1 cellular context compared by ENCODE assay signal in the genomic region with DNA sequence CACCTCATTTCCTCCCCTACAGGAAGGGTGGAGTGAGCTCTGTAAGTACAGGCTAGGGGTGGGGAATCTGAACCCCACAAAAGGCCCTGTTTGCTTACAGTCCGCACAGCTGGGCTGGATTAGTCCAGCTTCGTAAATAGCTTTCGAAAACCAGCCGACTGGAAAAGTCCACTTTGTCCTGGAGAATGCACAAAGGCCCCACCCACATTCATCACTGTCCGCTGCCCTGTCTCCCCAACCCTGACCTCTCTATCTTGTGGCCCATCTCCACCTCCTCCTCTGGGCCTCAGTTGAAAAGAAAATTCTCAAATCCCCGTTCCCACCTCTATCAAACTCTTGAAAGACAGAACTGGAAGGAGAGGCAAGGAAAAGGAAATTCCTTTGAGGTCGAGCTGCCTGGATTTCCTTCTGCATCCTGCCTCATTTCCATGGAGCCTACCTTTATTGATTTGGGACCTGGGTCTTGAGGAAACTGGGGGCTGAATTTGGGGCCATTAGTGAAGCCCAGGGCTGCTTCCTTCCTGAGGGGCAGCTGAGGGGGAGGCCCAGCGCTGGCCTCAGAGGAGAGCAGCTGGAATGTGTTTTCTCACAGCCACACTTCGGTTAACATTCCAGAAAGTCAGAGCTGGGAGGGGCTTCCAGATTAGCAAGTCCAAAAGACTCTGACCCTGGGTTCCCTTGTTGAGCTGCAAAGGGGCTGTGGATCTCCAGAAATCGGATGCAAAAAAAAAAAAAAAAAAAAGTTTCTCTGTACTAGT.
TF ChIP-seq lines count a peak whose summit lies in the region.

No MANE protein-coding gene starts in this region.

TF ChIP-seq in HepG2, 621 proteins besides CTCF, POLR2A, EP300 and RAD21 (continued from another document and continues in another):
- TF ChIP-seq, protein P1, sequence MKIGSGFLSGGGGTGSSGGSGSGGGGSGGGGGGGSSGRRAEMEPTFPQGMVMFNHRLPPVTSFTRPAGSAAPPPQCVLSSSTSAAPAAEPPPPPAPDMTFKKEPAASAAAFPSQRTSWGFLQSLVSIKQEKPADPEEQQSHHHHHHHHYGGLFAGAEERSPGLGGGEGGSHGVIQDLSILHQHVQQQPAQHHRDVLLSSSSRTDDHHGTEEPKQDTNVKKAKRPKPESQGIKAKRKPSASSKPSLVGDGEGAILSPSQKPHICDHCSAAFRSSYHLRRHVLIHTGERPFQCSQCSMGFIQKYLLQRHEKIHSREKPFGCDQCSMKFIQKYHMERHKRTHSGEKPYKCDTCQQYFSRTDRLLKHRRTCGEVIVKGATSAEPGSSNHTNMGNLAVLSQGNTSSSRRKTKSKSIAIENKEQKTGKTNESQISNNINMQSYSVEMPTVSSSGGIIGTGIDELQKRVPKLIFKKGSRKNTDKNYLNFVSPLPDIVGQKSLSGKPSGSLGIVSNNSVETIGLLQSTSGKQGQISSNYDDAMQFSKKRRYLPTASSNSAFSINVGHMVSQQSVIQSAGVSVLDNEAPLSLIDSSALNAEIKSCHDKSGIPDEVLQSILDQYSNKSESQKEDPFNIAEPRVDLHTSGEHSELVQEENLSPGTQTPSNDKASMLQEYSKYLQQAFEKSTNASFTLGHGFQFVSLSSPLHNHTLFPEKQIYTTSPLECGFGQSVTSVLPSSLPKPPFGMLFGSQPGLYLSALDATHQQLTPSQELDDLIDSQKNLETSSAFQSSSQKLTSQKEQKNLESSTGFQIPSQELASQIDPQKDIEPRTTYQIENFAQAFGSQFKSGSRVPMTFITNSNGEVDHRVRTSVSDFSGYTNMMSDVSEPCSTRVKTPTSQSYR (CRISPR knock-in tag; IDR thresholded peaks at IDR 0.05; ENCODE audit: borderline replicate concordance), result 0 out of 2 replicates have a peak, but pooled peaks have one; percentile 13
- TF ChIP-seq, protein P2, sequence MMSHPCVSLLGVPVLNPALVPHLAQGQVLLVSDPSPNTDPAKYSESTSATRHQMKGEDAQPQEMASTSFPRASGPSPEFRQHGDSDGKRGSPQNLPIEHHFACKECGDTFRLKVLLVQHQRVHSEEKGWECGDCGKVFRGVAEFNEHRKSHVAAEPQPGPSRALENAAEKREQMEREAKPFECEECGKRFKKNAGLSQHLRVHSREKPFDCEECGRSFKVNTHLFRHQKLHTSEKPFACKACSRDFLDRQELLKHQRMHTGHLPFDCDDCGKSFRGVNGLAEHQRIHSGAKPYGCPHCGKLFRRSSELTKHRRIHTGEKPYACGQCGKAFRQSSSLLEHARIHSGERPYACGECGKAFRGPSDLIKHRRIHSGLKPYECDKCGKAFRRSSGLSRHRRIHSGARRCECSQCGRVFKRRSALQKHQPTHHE (CRISPR knock-in tag; IDR thresholded peaks at IDR 0.05; ENCODE audit: borderline replicate concordance), result no peak
- TF ChIP-seq, protein P3, sequence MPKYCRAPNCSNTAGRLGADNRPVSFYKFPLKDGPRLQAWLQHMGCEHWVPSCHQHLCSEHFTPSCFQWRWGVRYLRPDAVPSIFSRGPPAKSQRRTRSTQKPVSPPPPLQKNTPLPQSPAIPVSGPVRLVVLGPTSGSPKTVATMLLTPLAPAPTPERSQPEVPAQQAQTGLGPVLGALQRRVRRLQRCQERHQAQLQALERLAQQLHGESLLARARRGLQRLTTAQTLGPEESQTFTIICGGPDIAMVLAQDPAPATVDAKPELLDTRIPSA (CRISPR knock-in tag; IDR thresholded peaks at IDR 0.05; ENCODE audit: borderline replicate concordance), result no peak
- TF ChIP-seq ZNF747 (CRISPR knock-in tag; IDR thresholded peaks at IDR 0.05; ENCODE audit: borderline replicate concordance), result peak; percentile 60; the same call in 1 of the 2 replicates
- TF ChIP-seq FOXA1 (IDR thresholded peaks at IDR 0.05), result no peak
- peak; percentile 82 for TF ChIP-seq FOXA1 (CRISPR knock-in tag; IDR thresholded peaks at IDR 0.05)
- peak; percentile 40; the same call in 1 of the 2 replicates for TF ChIP-seq NCOR1 (IDR thresholded peaks at IDR 0.05; ENCODE audit: borderline replicate concordance, low read length)
- TF ChIP-seq, protein P4, sequence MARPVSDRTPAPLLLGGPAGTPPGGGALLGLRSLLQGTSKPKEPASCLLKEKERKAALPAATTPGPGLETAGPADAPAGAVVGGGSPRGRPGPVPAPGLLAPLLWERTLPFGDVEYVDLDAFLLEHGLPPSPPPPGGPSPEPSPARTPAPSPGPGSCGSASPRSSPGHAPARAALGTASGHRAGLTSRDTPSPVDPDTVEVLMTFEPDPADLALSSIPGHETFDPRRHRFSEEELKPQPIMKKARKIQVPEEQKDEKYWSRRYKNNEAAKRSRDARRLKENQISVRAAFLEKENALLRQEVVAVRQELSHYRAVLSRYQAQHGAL (CRISPR knock-in tag; IDR thresholded peaks at IDR 0.05; ENCODE audit: not compliant biosample characterization), result no peak
- TF ChIP-seq ADNP (CRISPR knock-in tag; IDR thresholded peaks at IDR 0.05), result no peak; the same call in 1 of the 2 replicates
- TF ChIP-seq RCOR2 (CRISPR knock-in tag; IDR thresholded peaks at IDR 0.05), result no peak
- TF ChIP-seq, protein P5, sequence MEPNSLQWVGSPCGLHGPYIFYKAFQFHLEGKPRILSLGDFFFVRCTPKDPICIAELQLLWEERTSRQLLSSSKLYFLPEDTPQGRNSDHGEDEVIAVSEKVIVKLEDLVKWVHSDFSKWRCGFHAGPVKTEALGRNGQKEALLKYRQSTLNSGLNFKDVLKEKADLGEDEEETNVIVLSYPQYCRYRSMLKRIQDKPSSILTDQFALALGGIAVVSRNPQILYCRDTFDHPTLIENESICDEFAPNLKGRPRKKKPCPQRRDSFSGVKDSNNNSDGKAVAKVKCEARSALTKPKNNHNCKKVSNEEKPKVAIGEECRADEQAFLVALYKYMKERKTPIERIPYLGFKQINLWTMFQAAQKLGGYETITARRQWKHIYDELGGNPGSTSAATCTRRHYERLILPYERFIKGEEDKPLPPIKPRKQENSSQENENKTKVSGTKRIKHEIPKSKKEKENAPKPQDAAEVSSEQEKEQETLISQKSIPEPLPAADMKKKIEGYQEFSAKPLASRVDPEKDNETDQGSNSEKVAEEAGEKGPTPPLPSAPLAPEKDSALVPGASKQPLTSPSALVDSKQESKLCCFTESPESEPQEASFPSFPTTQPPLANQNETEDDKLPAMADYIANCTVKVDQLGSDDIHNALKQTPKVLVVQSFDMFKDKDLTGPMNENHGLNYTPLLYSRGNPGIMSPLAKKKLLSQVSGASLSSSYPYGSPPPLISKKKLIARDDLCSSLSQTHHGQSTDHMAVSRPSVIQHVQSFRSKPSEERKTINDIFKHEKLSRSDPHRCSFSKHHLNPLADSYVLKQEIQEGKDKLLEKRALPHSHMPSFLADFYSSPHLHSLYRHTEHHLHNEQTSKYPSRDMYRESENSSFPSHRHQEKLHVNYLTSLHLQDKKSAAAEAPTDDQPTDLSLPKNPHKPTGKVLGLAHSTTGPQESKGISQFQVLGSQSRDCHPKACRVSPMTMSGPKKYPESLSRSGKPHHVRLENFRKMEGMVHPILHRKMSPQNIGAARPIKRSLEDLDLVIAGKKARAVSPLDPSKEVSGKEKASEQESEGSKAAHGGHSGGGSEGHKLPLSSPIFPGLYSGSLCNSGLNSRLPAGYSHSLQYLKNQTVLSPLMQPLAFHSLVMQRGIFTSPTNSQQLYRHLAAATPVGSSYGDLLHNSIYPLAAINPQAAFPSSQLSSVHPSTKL (CRISPR knock-in tag; IDR thresholded peaks at IDR 0.05), result peak; percentile 33; the same call in 1 of the 2 replicates
- no peak for TF ChIP-seq PAF1 (CRISPR knock-in tag; IDR thresholded peaks at IDR 0.05)
- TF ChIP-seq, protein P6, sequence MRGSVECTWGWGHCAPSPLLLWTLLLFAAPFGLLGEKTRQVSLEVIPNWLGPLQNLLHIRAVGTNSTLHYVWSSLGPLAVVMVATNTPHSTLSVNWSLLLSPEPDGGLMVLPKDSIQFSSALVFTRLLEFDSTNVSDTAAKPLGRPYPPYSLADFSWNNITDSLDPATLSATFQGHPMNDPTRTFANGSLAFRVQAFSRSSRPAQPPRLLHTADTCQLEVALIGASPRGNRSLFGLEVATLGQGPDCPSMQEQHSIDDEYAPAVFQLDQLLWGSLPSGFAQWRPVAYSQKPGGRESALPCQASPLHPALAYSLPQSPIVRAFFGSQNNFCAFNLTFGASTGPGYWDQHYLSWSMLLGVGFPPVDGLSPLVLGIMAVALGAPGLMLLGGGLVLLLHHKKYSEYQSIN (CRISPR knock-in tag; IDR thresholded peaks at IDR 0.05; ENCODE audit: borderline replicate concordance), result no peak
- 0 out of 2 replicates have a peak, but pooled peaks have one; percentile 38 for TF ChIP-seq ZNF564 (CRISPR knock-in tag; IDR thresholded peaks at IDR 0.05)
- no peak for TF ChIP-seq FOSL1 (CRISPR knock-in tag; IDR thresholded peaks at IDR 0.05; ENCODE audit: borderline replicate concordance)
- TF ChIP-seq ZNF841 (CRISPR knock-in tag; IDR thresholded peaks at IDR 0.05; ENCODE audit: borderline replicate concordance), result no peak
- TF ChIP-seq CREM (IDR thresholded peaks at IDR 0.05), result peak; percentile 34; the same call in 1 of the 2 replicates
- TF ChIP-seq CREM (CRISPR knock-in tag; IDR thresholded peaks at IDR 0.05), result no peak
- TF ChIP-seq ZNF563 (CRISPR knock-in tag; IDR thresholded peaks at IDR 0.05), result peak; percentile 23; the same call in 1 of the 2 replicates
- TF ChIP-seq FOXP1 (IDR thresholded peaks at IDR 0.05), result no peak; the same call in 1 of the 2 replicates
- TF ChIP-seq FOXP1 (CRISPR knock-in tag; IDR thresholded peaks at IDR 0.05), result peak; percentile 86
- TF ChIP-seq ZSCAN31 (CRISPR knock-in tag; IDR thresholded peaks at IDR 0.05; ENCODE audit: low read depth), result peak; percentile 58
- TF ChIP-seq, protein P7, sequence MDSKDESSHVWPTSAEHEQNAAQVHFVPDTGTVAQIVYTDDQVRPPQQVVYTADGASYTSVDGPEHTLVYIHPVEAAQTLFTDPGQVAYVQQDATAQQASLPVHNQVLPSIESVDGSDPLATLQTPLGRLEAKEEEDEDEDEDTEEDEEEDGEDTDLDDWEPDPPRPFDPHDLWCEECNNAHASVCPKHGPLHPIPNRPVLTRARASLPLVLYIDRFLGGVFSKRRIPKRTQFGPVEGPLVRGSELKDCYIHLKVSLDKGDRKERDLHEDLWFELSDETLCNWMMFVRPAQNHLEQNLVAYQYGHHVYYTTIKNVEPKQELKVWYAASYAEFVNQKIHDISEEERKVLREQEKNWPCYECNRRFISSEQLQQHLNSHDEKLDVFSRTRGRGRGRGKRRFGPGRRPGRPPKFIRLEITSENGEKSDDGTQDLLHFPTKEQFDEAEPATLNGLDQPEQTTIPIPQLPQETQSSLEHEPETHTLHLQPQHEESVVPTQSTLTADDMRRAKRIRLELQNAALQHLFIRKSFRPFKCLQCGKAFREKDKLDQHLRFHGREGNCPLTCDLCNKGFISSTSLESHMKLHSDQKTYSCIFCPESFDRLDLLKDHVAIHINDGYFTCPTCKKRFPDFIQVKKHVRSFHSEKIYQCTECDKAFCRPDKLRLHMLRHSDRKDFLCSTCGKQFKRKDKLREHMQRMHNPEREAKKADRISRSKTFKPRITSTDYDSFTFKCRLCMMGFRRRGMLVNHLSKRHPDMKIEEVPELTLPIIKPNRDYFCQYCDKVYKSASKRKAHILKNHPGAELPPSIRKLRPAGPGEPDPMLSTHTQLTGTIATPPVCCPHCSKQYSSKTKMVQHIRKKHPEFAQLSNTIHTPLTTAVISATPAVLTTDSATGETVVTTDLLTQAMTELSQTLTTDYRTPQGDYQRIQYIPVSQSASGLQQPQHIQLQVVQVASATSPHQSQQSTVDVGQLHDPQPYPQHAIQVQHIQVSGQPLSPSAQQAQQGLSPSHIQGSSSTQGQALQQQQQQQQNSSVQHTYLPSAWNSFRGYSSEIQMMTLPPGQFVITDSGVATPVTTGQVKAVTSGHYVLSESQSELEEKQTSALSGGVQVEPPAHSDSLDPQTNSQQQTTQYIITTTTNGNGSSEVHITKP (CRISPR knock-in tag; IDR thresholded peaks at IDR 0.05; ENCODE audit: low read depth), result peak; percentile 88
- no peak for TF ChIP-seq ZNF619 (CRISPR knock-in tag; IDR thresholded peaks at IDR 0.05)
- TF ChIP-seq, protein P8, sequence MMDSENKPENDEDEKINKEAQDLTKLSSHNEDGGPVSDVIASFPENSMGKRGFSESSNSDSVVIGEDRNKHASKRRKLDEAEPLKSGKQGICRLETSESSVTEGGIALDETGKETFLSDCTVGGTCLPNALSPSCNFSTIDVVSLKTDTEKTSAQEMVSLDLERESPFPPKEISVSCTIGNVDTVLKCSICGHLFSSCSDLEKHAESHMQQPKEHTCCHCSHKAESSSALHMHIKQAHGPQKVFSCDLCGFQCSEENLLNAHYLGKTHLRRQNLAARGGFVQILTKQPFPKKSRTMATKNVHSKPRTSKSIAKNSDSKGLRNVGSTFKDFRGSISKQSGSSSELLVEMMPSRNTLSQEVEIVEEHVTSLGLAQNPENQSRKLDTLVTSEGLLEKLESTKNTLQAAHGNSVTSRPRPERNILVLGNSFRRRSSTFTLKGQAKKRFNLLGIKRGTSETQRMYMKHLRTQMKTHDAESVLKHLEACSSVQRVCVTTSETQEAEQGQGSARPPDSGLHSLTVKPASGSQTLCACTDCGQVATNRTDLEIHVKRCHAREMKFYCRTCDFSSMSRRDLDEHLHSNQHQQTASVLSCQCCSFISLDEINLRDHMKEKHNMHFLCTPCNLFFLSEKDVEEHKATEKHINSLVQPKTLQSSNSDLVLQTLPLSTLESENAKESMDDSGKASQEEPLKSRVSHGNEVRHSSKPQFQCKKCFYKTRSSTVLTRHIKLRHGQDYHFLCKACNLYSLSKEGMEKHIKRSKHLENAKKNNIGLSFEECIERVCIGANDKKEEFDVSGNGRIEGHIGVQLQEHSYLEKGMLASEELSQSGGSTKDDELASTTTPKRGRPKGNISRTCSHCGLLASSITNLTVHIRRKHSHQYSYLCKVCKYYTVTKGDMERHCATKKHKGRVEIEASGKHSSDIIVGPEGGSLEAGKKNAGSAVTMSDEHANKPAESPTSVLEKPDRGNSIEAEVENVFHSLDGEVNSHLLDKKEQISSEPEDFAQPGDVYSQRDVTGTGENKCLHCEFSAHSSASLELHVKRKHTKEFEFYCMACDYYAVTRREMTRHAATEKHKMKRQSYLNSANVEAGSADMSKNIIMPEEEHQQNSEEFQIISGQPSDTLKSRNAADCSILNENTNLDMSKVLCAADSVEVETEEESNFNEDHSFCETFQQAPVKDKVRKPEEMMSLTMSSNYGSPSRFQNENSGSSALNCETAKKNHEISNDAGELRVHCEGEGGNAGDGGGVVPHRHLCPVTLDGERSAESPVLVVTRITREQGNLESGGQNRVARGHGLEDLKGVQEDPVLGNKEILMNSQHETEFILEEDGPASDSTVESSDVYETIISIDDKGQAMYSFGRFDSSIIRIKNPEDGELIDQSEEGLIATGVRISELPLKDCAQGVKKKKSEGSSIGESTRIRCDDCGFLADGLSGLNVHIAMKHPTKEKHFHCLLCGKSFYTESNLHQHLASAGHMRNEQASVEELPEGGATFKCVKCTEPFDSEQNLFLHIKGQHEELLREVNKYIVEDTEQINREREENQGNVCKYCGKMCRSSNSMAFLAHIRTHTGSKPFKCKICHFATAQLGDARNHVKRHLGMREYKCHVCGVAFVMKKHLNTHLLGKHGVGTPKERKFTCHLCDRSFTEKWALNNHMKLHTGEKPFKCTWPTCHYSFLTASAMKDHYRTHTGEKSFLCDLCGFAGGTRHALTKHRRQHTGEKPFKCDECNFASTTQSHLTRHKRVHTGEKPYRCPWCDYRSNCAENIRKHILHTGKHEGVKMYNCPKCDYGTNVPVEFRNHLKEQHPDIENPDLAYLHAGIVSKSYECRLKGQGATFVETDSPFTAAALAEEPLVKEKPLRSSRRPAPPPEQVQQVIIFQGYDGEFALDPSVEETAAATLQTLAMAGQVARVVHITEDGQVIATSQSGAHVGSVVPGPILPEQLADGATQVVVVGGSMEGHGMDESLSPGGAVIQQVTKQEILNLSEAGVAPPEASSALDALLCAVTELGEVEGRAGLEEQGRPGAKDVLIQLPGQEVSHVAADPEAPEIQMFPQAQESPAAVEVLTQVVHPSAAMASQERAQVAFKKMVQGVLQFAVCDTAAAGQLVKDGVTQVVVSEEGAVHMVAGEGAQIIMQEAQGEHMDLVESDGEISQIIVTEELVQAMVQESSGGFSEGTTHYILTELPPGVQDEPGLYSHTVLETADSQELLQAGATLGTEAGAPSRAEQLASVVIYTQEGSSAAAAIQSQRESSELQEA (CRISPR knock-in tag; IDR thresholded peaks at IDR 0.05; ENCODE audit: not compliant biosample characterization), result no peak
- 0 out of 2 replicates have a peak, but pooled peaks have one; percentile 45 for TF ChIP-seq MED13 (CRISPR knock-in tag; IDR thresholded peaks at IDR 0.05)
